Comparison of ENCODE assay signal across 8 cellular contexts in genomic region chr19:1039646-1040475, GRCh38. TPM values are rescaled to one million over a fixed set of nuclear protein-coding genes. Genes with fewer than 3 reads are reported as not detected.
A peak's percentile ranks its signal among the peaks of the same experiment; 100 is the strongest.
DNase-seq lines count a peak whose midpoint lies in the region; ATAC-seq and TF ChIP-seq lines count a peak whose summit lies in the region.

Gene ABCA7 (plus strand): TSS chr19:1040107. CDS start chr19:1041362, 1,255 bp downstream.

- peaks cover 21% of the 10 kb centered on the region for H3K36me3 ChIP-seq in GM06990 (ENCODE audit: control insufficient read depth, insufficient read depth, low read length)
- peaks cover 23% of the 10 kb centered on the region for H3K36me3 ChIP-seq in suprapubic skin

- no peak within 1 kb of the TSS for H3K27ac ChIP-seq in suprapubic skin

- no peak for TF ChIP-seq EP300 in suprapubic skin (IDR thresholded peaks at IDR 0.05)

- peaks cover 60% of the 10 kb centered on the region for H3K4me1 ChIP-seq in suprapubic skin

- DNase-seq in GM06990 (ENCODE audit: extremely low read depth, insufficient read length) (peak; percentile 99), NCI-H1092 treated with DMSO at 0.1 percent for 48 hours (lab: John Stamatoyannopoulos, UW) (peak; percentile 99), glomerular endothelial cell (ENCODE audit: extremely low read depth, low read depth, low spot score) (peak; percentile 68), occipital lobe (lab: John Stamatoyannopoulos, UW) (peak; percentile 93), suprapubic skin (ENCODE audit: low spot score in 2 of 2) (peak; percentile 97 to 98)
- peak; percentile 100 for DNase-seq in activated naive CD4-positive, alpha-beta T cell treated with anti-CD3 and anti-CD28 coated beads, Interleukin-2, amount 50 U/mL, for 16 hours

- ATAC-seq in HG02610 (IDR thresholded peaks at IDR 0.05; ENCODE audit: unreplicated experiment), result peak; percentile 68
- ATAC-seq in SK-N-SH treated with all-trans-retinoic acid at 6 μM for 48 hours, result peak; percentile 83

- H3K9me3 ChIP-seq in suprapubic skin, result no peaks in the 10 kb centered on the region

- TF ChIP-seq CTCF in GM06990 (IDR thresholded peaks at IDR 0.05; ENCODE audit: insufficient read depth, low read length, poor library complexity, severe bottlenecking) (no peak), suprapubic skin (IDR thresholded peaks at IDR 0.05) (no peak)

- no peaks in the 10 kb centered on the region for H3K27me3 ChIP-seq in GM06990 (replicated peaks; ENCODE audit: control insufficient read depth, insufficient read depth, low read length)
- no peaks in the 10 kb centered on the region for H3K27me3 ChIP-seq in suprapubic skin

- H3K4me3 ChIP-seq in GM06990 (replicated peaks; ENCODE audit: low read depth, low read length) (peak within 1 kb of the TSS; percentile 75), suprapubic skin (peak within 1 kb of the TSS; percentile 54)

- WGBS in suprapubic skin, result 4% methylated on average over 26 of the region's 56 CpGs

- TF ChIP-seq POLR2A in suprapubic skin (IDR thresholded peaks at IDR 0.05), result no peak

TF ChIP-seq in SK-N-SH treated with all-trans-retinoic acid at 6 μM for 48 hours, 23 proteins besides CTCF, POLR2A, EP300 and RAD21:
- TF ChIP-seq ZNF565 (CRISPR knock-in tag; conservative IDR thresholded peaks at IDR 0.05; ENCODE audit: low read depth) (no peak), RARB (CRISPR knock-in tag; IDR thresholded peaks at IDR 0.05) (peak; percentile 81), SNAI2 (CRISPR knock-in tag; IDR thresholded peaks at IDR 0.05) (no peak), CREB5 (CRISPR knock-in tag; IDR thresholded peaks at IDR 0.05; ENCODE audit: low read depth) (no peak), TOX (CRISPR knock-in tag; IDR thresholded peaks at IDR 0.05; ENCODE audit: borderline replicate concordance) (no peak; the same call in 1 of the 2 replicates), ZNF8 (CRISPR knock-in tag; IDR thresholded peaks at IDR 0.05) (no peak), GLIS3 (CRISPR knock-in tag; IDR thresholded peaks at IDR 0.05) (peak; percentile 89), ZFP30 (CRISPR knock-in tag; IDR thresholded peaks at IDR 0.05) (no peak), ZC3H10 (CRISPR knock-in tag; IDR thresholded peaks at IDR 0.05) (peak; percentile 84), ARNTL (CRISPR knock-in tag; IDR thresholded peaks at IDR 0.05; ENCODE audit: borderline replicate concordance, low read depth) (no peak), ESRRG (CRISPR knock-in tag; IDR thresholded peaks at IDR 0.05) (no peak), ZNF70 (CRISPR knock-in tag; IDR thresholded peaks at IDR 0.05) (no peak), TSHZ2 (CRISPR knock-in tag; IDR thresholded peaks at IDR 0.05) (no peak), CSDC2 (CRISPR knock-in tag; IDR thresholded peaks at IDR 0.05) (peak; percentile 77; the same call in 1 of the 2 replicates), PPARA (CRISPR knock-in tag; IDR thresholded peaks at IDR 0.05; ENCODE audit: borderline replicate concordance) (no peak), OSR1 (CRISPR knock-in tag; IDR thresholded peaks at IDR 0.05) (no peak), ISL1 (CRISPR knock-in tag; IDR thresholded peaks at IDR 0.05) (no peak), CSRNP3 (CRISPR knock-in tag; IDR thresholded peaks at IDR 0.05) (0 out of 2 replicates have a peak, but pooled peaks have one; percentile 23), TCF4 (CRISPR knock-in tag; IDR thresholded peaks at IDR 0.05; ENCODE audit: borderline replicate concordance) (no peak)
- TF ChIP-seq, protein P1, sequence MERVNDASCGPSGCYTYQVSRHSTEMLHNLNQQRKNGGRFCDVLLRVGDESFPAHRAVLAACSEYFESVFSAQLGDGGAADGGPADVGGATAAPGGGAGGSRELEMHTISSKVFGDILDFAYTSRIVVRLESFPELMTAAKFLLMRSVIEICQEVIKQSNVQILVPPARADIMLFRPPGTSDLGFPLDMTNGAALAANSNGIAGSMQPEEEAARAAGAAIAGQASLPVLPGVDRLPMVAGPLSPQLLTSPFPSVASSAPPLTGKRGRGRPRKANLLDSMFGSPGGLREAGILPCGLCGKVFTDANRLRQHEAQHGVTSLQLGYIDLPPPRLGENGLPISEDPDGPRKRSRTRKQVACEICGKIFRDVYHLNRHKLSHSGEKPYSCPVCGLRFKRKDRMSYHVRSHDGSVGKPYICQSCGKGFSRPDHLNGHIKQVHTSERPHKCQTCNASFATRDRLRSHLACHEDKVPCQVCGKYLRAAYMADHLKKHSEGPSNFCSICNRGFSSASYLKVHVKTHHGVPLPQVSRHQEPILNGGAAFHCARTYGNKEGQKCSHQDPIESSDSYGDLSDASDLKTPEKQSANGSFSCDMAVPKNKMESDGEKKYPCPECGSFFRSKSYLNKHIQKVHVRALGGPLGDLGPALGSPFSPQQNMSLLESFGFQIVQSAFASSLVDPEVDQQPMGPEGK (CRISPR knock-in tag; IDR thresholded peaks at IDR 0.05; ENCODE audit: borderline replicate concordance), result peak; percentile 83; the same call in 1 of the 2 replicates
- TF ChIP-seq, protein P2, sequence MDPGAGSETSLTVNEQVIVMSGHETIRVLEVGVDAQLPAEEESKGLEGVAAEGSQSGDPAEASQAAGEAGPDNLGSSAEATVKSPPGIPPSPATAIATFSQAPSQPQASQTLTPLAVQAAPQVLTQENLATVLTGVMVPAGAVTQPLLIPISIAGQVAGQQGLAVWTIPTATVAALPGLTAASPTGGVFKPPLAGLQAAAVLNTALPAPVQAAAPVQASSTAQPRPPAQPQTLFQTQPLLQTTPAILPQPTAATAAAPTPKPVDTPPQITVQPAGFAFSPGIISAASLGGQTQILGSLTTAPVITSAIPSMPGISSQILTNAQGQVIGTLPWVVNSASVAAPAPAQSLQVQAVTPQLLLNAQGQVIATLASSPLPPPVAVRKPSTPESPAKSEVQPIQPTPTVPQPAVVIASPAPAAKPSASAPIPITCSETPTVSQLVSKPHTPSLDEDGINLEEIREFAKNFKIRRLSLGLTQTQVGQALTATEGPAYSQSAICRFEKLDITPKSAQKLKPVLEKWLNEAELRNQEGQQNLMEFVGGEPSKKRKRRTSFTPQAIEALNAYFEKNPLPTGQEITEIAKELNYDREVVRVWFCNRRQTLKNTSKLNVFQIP (CRISPR knock-in tag; IDR thresholded peaks at IDR 0.05; ENCODE audit: borderline replicate concordance, low read depth), result no peak
TF ChIP-seq in SK-N-SH treated with all-trans-retinoic acid at 6 μM for 48 hours: peak in this region for 6.

RNA-seq across cellular contexts. Expression of gene ABCA7, which starts in this region (rescaled TPM):
- total RNA-seq in glomerular endothelial cell (11.8 and 13.3 TPM in 2 replicates), occipital lobe (0.78 TPM), suprapubic skin (10 to 100 TPM; 29.8 to 97.6 (median 47.5) TPM)

Comparison
In these comparisons a context has a peak if more than half of its experiments do, and no peak if none do; other contexts are left out.
1. Peak in DNase-seq in occipital lobe; RNA of the gene not detected or under 1 TPM.